ENCODE assay signal across 7 cellular contexts in genomic region chr6:89468998-89469397, GRCh38. TPM values are rescaled to one million over a fixed set of nuclear protein-coding genes. Genes with fewer than 3 reads are reported as not detected.
"Had no signal": no experiment of that assay in that cellular context is flagged by ENCODE, and none has a peak within 500 bp of the region (broad histone marks: within the 10 kb centered on the region; RNA-seq: fewer than 3 reads in every experiment).

No MANE protein-coding gene starts in this region.

- H3K27me3 Mint-ChIP-seq: IgD-negative memory B cell had no signal

- H3K4me1 ChIP-seq: HAP-1 had no signal

- H3K9me3 Mint-ChIP-seq: IgD-negative memory B cell had no signal

- H3K27ac Mint-ChIP-seq: IgD-negative memory B cell had no signal

- H3K4me3 ChIP-seq: GM23248, HAP-1 had no signal

- H3K9ac ChIP-seq: GM23248 had no signal

- H3K36me3 Mint-ChIP-seq: IgD-negative memory B cell had no signal

- H2AFZ ChIP-seq: GM23248 had no signal

- H3K4me3 Mint-ChIP-seq: IgD-negative memory B cell had no signal

- H3K36me3 ChIP-seq: HAP-1 had no signal

- H3K9me3 ChIP-seq: HAP-1 had no signal

- H3K27ac ChIP-seq: GM23248, HL-60 had no signal

- DNase-seq: GM23248, GOT3, H7, KBM-7 had no signal

RNA-seq across cellular contexts. Expression of gene RRAGD, which starts 56.9 kb away (rescaled TPM):
- total RNA-seq: GM23248 had no signal
- polyA plus RNA-seq: GM23248 had no signal
